1 cellular context compared by ENCODE assay signal in the genomic region with DNA sequence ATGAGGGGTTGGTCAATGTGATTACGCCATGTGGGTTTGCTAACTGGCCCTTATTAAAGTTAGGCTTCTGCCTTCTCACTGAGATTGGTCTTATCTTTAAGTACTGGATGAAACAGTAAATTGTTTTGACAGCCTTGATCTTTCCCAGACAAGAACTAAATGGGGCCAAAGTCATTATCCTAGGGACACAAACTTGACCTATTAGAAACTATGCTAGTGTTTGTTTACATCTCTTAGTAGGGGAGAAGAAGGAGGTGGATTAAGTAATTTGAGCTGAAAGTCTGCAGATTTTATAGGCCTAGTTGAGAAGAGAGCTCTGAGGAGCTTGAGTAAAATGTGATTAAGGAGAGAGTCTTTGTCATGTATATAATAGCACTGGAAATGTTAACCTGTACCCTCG.
TF ChIP-seq lines count a peak whose summit lies in the region.

No MANE protein-coding gene starts in this region.

TF ChIP-seq in liver, 16 proteins besides CTCF, POLR2A, EP300 and RAD21 (continued from another document):
- TF ChIP-seq, protein P1, sequence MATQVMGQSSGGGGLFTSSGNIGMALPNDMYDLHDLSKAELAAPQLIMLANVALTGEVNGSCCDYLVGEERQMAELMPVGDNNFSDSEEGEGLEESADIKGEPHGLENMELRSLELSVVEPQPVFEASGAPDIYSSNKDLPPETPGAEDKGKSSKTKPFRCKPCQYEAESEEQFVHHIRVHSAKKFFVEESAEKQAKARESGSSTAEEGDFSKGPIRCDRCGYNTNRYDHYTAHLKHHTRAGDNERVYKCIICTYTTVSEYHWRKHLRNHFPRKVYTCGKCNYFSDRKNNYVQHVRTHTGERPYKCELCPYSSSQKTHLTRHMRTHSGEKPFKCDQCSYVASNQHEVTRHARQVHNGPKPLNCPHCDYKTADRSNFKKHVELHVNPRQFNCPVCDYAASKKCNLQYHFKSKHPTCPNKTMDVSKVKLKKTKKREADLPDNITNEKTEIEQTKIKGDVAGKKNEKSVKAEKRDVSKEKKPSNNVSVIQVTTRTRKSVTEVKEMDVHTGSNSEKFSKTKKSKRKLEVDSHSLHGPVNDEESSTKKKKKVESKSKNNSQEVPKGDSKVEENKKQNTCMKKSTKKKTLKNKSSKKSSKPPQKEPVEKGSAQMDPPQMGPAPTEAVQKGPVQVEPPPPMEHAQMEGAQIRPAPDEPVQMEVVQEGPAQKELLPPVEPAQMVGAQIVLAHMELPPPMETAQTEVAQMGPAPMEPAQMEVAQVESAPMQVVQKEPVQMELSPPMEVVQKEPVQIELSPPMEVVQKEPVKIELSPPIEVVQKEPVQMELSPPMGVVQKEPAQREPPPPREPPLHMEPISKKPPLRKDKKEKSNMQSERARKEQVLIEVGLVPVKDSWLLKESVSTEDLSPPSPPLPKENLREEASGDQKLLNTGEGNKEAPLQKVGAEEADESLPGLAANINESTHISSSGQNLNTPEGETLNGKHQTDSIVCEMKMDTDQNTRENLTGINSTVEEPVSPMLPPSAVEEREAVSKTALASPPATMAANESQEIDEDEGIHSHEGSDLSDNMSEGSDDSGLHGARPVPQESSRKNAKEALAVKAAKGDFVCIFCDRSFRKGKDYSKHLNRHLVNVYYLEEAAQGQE (IDR thresholded peaks at IDR 0.05): no peak
- TF ChIP-seq NR2F2 (IDR thresholded peaks at IDR 0.05) (peak; percentile 92), GABPA (IDR thresholded peaks at IDR 0.05 in 1 of 2, conservative IDR thresholded peaks at IDR 0.05 in 1 of 2) (no peak), EGR1 (IDR thresholded peaks at IDR 0.05; ENCODE audit: low read depth in 2 of 2) (no peak), TAF1 (conservative IDR thresholded peaks at IDR 0.05) (no peak), SP1 (IDR thresholded peaks at IDR 0.05) (no peak), HNF4G (IDR thresholded peaks at IDR 0.05) (no peak), HNF4A (conservative IDR thresholded peaks at IDR 0.05) (no peak), RXRA (IDR thresholded peaks at IDR 0.05) (peak; percentile 42 to 46), FOXA2 (IDR thresholded peaks at IDR 0.05) (no peak)
- TF ChIP-seq, protein P2, sequence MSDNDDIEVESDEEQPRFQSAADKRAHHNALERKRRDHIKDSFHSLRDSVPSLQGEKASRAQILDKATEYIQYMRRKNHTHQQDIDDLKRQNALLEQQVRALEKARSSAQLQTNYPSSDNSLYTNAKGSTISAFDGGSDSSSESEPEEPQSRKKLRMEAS (IDR thresholded peaks at IDR 0.05): no peak
- TF ChIP-seq, protein P3, sequence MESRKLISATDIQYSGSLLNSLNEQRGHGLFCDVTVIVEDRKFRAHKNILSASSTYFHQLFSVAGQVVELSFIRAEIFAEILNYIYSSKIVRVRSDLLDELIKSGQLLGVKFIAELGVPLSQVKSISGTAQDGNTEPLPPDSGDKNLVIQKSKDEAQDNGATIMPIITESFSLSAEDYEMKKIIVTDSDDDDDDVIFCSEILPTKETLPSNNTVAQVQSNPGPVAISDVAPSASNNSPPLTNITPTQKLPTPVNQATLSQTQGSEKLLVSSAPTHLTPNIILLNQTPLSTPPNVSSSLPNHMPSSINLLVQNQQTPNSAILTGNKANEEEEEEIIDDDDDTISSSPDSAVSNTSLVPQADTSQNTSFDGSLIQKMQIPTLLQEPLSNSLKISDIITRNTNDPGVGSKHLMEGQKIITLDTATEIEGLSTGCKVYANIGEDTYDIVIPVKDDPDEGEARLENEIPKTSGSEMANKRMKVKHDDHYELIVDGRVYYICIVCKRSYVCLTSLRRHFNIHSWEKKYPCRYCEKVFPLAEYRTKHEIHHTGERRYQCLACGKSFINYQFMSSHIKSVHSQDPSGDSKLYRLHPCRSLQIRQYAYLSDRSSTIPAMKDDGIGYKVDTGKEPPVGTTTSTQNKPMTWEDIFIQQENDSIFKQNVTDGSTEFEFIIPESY (IDR thresholded peaks at IDR 0.05): no peak
